Comparison of ENCODE assay signal across 17 cellular contexts in the genomic region with DNA sequence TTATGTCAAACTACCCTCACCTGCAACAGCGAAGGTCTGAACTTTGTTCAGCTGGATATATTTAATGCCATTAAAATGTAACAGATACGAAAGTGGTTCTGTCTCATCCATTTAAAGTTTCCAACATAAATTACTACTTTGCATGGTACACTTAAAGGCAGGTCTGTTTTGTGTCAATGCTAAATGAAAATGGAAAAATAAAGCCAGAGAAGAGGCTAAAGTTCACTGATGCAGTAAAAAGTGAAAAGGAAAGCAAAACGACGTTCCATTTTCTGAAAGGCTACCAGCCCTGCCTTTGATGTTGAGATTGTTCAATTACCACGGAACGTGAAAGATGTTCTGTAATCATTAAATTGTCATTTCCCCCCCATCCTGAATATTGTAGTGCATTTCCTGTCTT.
"Had no signal": no experiment of that assay in that cellular context is flagged by ENCODE, and none has a peak within 500 bp of the region (broad histone marks: within the 10 kb centered on the region; RNA-seq: fewer than 3 reads in every experiment).

No MANE protein-coding gene starts in this region.

- DNase-seq: activated CD4-positive, alpha-beta T cell treated with anti-CD3 and anti-CD28 coated beads for 36 hours; activated CD4-positive, alpha-beta T cell treated with anti-CD3 and anti-CD28 coated beads, Interleukin-2, amount 50 U/mL, for 48 hours; activated T-cell treated with anti-CD3 and anti-CD28 coated beads for 4 hours; effector memory CD4-positive, alpha-beta T cell; foreskin keratinocyte; hippocampal formation; left cardiac atrium; mammary epithelial cell; naive B cell; stimulated activated CD4-positive, alpha-beta T cell treated with anti-CD3 and anti-CD28 coated beads, Interleukin-4, amount 100 ng/mL, for 24 hours; stomach; testis; upper lobe of right lung had no signal

- H3K4me1 ChIP-seq: prostate gland, right atrium auricular region had no signal

- H3K4me3 ChIP-seq: prostate gland, right atrium auricular region, stomach, testis, upper lobe of right lung had no signal

- H3K9me3 ChIP-seq: prostate gland, right atrium auricular region, stomach, testis, upper lobe of right lung had no signal

- H3K27me3 ChIP-seq: foreskin keratinocyte, right atrium auricular region, stomach, testis, upper lobe of right lung had no signal

- H3K27ac ChIP-seq: foreskin keratinocyte, prostate gland, right atrium auricular region, stomach, testis, upper lobe of right lung had no signal

- H3K36me3 ChIP-seq: prostate gland, right atrium auricular region, stomach, upper lobe of right lung had no signal

- ATAC-seq: activated CD4-positive, alpha-beta T cell treated with anti-CD3 and anti-CD28 coated beads for 36 hours; foreskin keratinocyte; left cardiac atrium; stimulated activated effector memory CD8-positive, alpha-beta T cell treated with anti-CD3 and anti-CD28 coated beads, Interleukin-12 subunit alpha, Interleukin-12 subunit beta, amount 100 ng/mL, for 72 hours; upper lobe of right lung; WTC11 had no signal
